Comparison of ENCODE assay signal across 1 cellular context in genomic region chr22:19730662-19731360, GRCh38.
A peak's percentile ranks its signal among the peaks of the same experiment; 100 is the strongest.
TF ChIP-seq lines count a peak whose summit lies in the region.

No MANE protein-coding gene starts in this region.

TF ChIP-seq in HepG2, 621 proteins besides CTCF, POLR2A, EP300 and RAD21 (continued from another document and continues in another):
- peak; percentile 72 for TF ChIP-seq ZNF142 (CRISPR knock-in tag; IDR thresholded peaks at IDR 0.05)
- peak; percentile 88 for TF ChIP-seq ZFX (CRISPR knock-in tag; IDR thresholded peaks at IDR 0.05; ENCODE audit: low read depth)
- peak; percentile 37 for TF ChIP-seq PPARG (CRISPR knock-in tag; conservative IDR thresholded peaks at IDR 0.05)
- peak; percentile 64; the same call in 1 of the 2 replicates for TF ChIP-seq HIC2 (CRISPR knock-in tag; IDR thresholded peaks at IDR 0.05; ENCODE audit: low read depth)
- peak; percentile 75; the same call in 1 of the 2 replicates for TF ChIP-seq MAX (IDR thresholded peaks at IDR 0.05)
- peak; percentile 64; the same call in 1 of the 2 replicates for TF ChIP-seq CBFB (CRISPR knock-in tag; IDR thresholded peaks at IDR 0.05)
- TF ChIP-seq ZNF292 (CRISPR knock-in tag; IDR thresholded peaks at IDR 0.05; ENCODE audit: borderline replicate concordance, low read depth): peak; percentile 67
- TF ChIP-seq ZNF639 (CRISPR knock-in tag; conservative IDR thresholded peaks at IDR 0.05): no peak
- peak; percentile 74 for TF ChIP-seq PBX2 (CRISPR knock-in tag; IDR thresholded peaks at IDR 0.05)
- TF ChIP-seq CCDC6 (CRISPR knock-in tag; IDR thresholded peaks at IDR 0.05): peak; percentile 77; the same call in 1 of the 2 replicates
- no peak for TF ChIP-seq GMEB2 (CRISPR knock-in tag; IDR thresholded peaks at IDR 0.05; ENCODE audit: low read depth)
- TF ChIP-seq IKZF1 (IDR thresholded peaks at IDR 0.05): no peak
- TF ChIP-seq ZNF12 (CRISPR knock-in tag; IDR thresholded peaks at IDR 0.05): peak; percentile 16; the same call in 1 of the 2 replicates
- TF ChIP-seq PATZ1 (CRISPR knock-in tag; IDR thresholded peaks at IDR 0.05): peak; percentile 100
- TF ChIP-seq HOXD1 (CRISPR knock-in tag; IDR thresholded peaks at IDR 0.05): peak; percentile 61; the same call in 1 of the 2 replicates
- peak; percentile 83 for TF ChIP-seq FOXC1 (CRISPR knock-in tag; IDR thresholded peaks at IDR 0.05; ENCODE audit: borderline replicate concordance)
- no peak for TF ChIP-seq ETS1 (CRISPR knock-in tag; IDR thresholded peaks at IDR 0.05)
- TF ChIP-seq ARNT2 (CRISPR knock-in tag; IDR thresholded peaks at IDR 0.05; ENCODE audit: low read depth): peak; percentile 80
- TF ChIP-seq TBL1XR1 (IDR thresholded peaks at IDR 0.05; ENCODE audit: borderline replicate concordance, low read length, partially characterized antibody): no peak
- peak; percentile 78; the same call in 1 of the 2 replicates for TF ChIP-seq ZNF782 (CRISPR knock-in tag; IDR thresholded peaks at IDR 0.05; ENCODE audit: borderline replicate concordance)
- TF ChIP-seq THAP9 (CRISPR knock-in tag; IDR thresholded peaks at IDR 0.05; ENCODE audit: borderline replicate concordance): peak; percentile 78
- TF ChIP-seq TP53 (CRISPR knock-in tag; conservative IDR thresholded peaks at IDR 0.05): no peak
- no peak; the same call in 1 of the 2 replicates for TF ChIP-seq JDP2 (CRISPR knock-in tag; IDR thresholded peaks at IDR 0.05; ENCODE audit: borderline replicate concordance)
- 0 out of 2 replicates have a peak, but pooled peaks have one; percentile 38 for TF ChIP-seq ZNF510 (CRISPR knock-in tag; IDR thresholded peaks at IDR 0.05; ENCODE audit: low read depth)
- peak; percentile 52; the same call in 1 of the 2 replicates for TF ChIP-seq ZNF878 (CRISPR knock-in tag; IDR thresholded peaks at IDR 0.05)
- TF ChIP-seq CBX2 (IDR thresholded peaks at IDR 0.05; ENCODE audit: low read depth, low read length): no peak
- TF ChIP-seq CBX2 (CRISPR knock-in tag; IDR thresholded peaks at IDR 0.05; ENCODE audit: low read depth): no peak
- TF ChIP-seq ELF3 (CRISPR knock-in tag; IDR thresholded peaks at IDR 0.05): peak; percentile 75
- peak; percentile 45 for TF ChIP-seq SKI (IDR thresholded peaks at IDR 0.05; ENCODE audit: partially characterized antibody)
- TF ChIP-seq POGK (CRISPR knock-in tag; conservative IDR thresholded peaks at IDR 0.05): 0 out of 2 replicates have a peak, but pooled peaks have one; percentile 86
- 0 out of 2 replicates have a peak, but pooled peaks have one; percentile 3 for TF ChIP-seq ZBTB33 (CRISPR knock-in tag; IDR thresholded peaks at IDR 0.05)
- peak; percentile 48 for TF ChIP-seq KMT2B (CRISPR knock-in tag; IDR thresholded peaks at IDR 0.05)
